Comparison of ENCODE assay signal across 8 cellular contexts in the genomic region with DNA sequence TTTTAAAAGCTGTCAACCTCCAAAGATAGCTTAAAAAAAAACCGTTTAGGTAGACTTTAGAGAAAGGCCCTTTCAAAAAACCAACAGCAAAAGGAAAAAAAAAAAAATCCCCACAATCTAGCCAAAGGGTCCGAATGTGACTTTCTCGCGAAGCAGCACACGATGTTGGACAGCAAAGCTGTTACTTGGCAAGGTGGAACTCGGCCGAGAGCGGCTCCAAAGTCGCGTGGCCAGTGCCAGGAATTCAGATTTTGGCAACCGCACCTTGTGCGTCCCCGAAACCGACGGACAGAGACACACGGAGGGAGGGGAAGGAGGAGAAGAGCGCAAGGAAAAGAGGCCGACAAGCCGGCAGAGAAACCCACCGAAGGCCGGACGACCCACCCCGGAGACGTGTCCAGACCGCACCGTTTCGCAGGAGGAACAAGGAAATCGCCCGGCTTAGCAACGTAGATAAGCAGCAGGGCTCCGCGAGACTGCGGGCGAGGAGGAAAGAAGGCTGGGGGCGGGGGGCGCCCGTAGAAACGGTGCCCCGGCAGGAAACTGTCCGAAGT.
DNase-seq lines count a peak whose midpoint lies in the region; ATAC-seq and TF ChIP-seq lines count a peak whose summit lies in the region.

No MANE protein-coding gene starts in this region.

- intact Hi-C loops in ascending aorta (cut with DNase I) = loop anchor here (2.0 to 5.0 kb wide), 3 partner anchors 71 to 627 kb away; partner anchors contain the start of gene MYNN

- no peak for ATAC-seq in GM19467 (IDR thresholded peaks at IDR 0.05; ENCODE audit: unreplicated experiment)
- no peak for ATAC-seq in HG02973 (IDR thresholded peaks at IDR 0.05; ENCODE audit: unreplicated experiment)

- H3K27me3 ChIP-seq in ascending aorta = no peaks in the 10 kb centered on the region

- no peak for TF ChIP-seq CTCF in ascending aorta (IDR thresholded peaks at IDR 0.05)

- H3K9me3 ChIP-seq in ascending aorta = no peaks in the 10 kb centered on the region

- H3K4me3 ChIP-seq in ascending aorta = peak overlapping the region; percentile 65 to 69
- H3K4me3 ChIP-seq in iPS-11a (ENCODE audit: low read depth, low read length) = peak overlapping the region; percentile 48
- peak overlapping the region; percentile 70 for H3K4me3 ChIP-seq in skeletal muscle cell (ENCODE audit: low read depth, low read length)

- peaks cover 0 to 7% of the 10 kb centered on the region in 2 donors for H3K4me1 ChIP-seq in ascending aorta

- DNase-seq in EL (peak; percentile 53), NCI-H128 (lab: John Stamatoyannopoulos, UW; ENCODE audit: unreplicated experiment) (peak; percentile 4), ascending aorta (ENCODE audit: low spot score in 2 of 2) (peak; percentile 9 to 87), skeletal muscle cell (ENCODE audit: low read depth) (no peak), NOMO-1 treated with dmso at 0.1 percent for 144 hours (lab: John Stamatoyannopoulos, UW; ENCODE audit: unreplicated experiment) (no peak)

- peak overlapping the region; percentile 90 to 93 for H3K27ac ChIP-seq in ascending aorta

- no peaks in the 10 kb centered on the region for H3K36me3 ChIP-seq in ascending aorta

Comparison
In these comparisons a context has a peak if more than half of its experiments do, and no peak if none do; other contexts are left out.
1. DNase-seq: peak in EL (single experiment), NCI-H128 (single experiment) and ascending aorta (2 of 2); none in skeletal muscle cell (single experiment) and NOMO-1 treated with dmso at 0.1 percent for 144 hours (single experiment).
2. Peak in every context shown above with its lines, with median percentiles within 50 percentile points of each other: H3K4me3 ChIP-seq.